Comparison of ENCODE assay signal across 6 cellular contexts in the genomic region with DNA sequence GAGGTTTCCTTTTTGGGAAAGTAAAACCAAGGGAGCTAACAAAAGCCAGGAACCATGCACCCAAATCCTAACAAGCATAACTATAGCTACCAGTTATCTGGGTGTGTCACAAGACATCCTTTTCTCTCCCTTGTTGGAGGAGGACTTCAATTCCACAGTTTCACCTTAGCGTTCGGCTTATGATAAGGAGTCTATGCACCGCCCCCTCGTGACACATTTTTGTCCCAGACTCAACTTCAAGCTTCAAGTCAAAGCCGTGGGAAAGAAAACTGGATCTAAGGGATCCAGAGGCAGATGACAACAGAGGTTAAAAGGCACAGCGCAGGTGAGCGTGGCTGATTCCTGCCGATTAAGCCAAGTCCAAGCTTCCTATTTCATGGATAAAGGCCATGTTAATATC.
"Had no signal": no experiment of that assay in that cellular context is flagged by ENCODE, and none has a peak within 500 bp of the region (broad histone marks: within the 10 kb centered on the region; RNA-seq: fewer than 3 reads in every experiment).

No MANE protein-coding gene starts in this region.

- FAIRE-seq: HepG2, HTR-8/SVneo had no signal

- H3K27ac ChIP-seq: HL-60 had no signal

- DNase-seq: IMR-90, KBM-7, KG1 had no signal

- ATAC-seq: HepG2 had no signal
